ENCODE assay signal across 3 cellular contexts in the genomic region with DNA sequence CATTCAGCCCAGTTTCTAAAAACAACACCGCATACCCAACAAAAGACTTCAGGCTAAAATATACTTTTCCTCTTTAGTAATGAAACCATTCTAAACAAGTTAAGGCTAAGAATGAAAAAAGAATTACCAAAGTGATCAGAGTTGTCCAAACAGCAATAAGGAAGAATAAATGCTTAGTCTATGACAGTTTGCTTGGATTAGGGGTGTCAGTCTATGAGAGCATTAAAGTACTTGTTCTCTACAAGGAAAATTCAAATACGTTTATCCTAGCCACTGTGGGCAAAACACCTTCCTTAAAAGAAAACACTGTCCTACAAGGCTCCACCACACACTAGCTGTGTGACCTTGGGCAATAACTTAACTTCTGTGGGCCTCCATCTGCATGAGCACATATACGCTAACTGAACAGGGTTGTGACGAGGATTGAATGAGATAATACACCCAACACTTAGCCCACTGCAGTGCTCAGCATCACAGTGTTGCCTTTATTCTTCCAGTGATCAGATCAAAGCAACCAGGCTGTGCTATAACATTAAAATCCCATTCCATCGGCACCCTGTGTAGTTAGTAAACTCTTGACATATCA.
A peak's percentile ranks its signal among the peaks of the same experiment; 100 is the strongest.
TF ChIP-seq lines count a peak whose summit lies in the region.

No MANE protein-coding gene starts in this region.

TF ChIP-seq in GM23338, 12 proteins besides CTCF, POLR2A, EP300 and RAD21 (continued from another document and continues in another):
- TF ChIP-seq, protein P1, sequence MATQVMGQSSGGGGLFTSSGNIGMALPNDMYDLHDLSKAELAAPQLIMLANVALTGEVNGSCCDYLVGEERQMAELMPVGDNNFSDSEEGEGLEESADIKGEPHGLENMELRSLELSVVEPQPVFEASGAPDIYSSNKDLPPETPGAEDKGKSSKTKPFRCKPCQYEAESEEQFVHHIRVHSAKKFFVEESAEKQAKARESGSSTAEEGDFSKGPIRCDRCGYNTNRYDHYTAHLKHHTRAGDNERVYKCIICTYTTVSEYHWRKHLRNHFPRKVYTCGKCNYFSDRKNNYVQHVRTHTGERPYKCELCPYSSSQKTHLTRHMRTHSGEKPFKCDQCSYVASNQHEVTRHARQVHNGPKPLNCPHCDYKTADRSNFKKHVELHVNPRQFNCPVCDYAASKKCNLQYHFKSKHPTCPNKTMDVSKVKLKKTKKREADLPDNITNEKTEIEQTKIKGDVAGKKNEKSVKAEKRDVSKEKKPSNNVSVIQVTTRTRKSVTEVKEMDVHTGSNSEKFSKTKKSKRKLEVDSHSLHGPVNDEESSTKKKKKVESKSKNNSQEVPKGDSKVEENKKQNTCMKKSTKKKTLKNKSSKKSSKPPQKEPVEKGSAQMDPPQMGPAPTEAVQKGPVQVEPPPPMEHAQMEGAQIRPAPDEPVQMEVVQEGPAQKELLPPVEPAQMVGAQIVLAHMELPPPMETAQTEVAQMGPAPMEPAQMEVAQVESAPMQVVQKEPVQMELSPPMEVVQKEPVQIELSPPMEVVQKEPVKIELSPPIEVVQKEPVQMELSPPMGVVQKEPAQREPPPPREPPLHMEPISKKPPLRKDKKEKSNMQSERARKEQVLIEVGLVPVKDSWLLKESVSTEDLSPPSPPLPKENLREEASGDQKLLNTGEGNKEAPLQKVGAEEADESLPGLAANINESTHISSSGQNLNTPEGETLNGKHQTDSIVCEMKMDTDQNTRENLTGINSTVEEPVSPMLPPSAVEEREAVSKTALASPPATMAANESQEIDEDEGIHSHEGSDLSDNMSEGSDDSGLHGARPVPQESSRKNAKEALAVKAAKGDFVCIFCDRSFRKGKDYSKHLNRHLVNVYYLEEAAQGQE (IDR thresholded peaks at IDR 0.05; ENCODE audit: unreplicated experiment), result no peak
- TF ChIP-seq JUNB (IDR thresholded peaks at IDR 0.05; ENCODE audit: unreplicated experiment) (no peak), POLR2AphosphoS5 (IDR thresholded peaks at IDR 0.05; ENCODE audit: low read depth) (no peak), CREB1 (CRISPR knock-in tag; IDR thresholded peaks at IDR 0.05; ENCODE audit: low read depth) (no peak)
- TF ChIP-seq, protein P2, sequence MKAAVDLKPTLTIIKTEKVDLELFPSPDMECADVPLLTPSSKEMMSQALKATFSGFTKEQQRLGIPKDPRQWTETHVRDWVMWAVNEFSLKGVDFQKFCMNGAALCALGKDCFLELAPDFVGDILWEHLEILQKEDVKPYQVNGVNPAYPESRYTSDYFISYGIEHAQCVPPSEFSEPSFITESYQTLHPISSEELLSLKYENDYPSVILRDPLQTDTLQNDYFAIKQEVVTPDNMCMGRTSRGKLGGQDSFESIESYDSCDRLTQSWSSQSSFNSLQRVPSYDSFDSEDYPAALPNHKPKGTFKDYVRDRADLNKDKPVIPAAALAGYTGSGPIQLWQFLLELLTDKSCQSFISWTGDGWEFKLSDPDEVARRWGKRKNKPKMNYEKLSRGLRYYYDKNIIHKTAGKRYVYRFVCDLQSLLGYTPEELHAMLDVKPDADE (IDR thresholded peaks at IDR 0.05), result no peak

TF ChIP-seq in HEK293, 187 proteins besides CTCF, POLR2A, EP300 and RAD21:
- TF ChIP-seq, protein P3, sequence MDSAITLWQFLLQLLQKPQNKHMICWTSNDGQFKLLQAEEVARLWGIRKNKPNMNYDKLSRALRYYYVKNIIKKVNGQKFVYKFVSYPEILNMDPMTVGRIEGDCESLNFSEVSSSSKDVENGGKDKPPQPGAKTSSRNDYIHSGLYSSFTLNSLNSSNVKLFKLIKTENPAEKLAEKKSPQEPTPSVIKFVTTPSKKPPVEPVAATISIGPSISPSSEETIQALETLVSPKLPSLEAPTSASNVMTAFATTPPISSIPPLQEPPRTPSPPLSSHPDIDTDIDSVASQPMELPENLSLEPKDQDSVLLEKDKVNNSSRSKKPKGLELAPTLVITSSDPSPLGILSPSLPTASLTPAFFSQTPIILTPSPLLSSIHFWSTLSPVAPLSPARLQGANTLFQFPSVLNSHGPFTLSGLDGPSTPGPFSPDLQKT (IDR thresholded peaks at IDR 0.05; ENCODE audit: borderline replicate concordance, low read depth, low read length), result no peak
- TF ChIP-seq ZIC2 (tag by site-specific recombination; IDR thresholded peaks at IDR 0.05) (peak; percentile 44; the same call in 1 of the 2 replicates), ZNF664 (tag by site-specific recombination; IDR thresholded peaks at IDR 0.05) (peak; percentile 83)

TF ChIP-seq in neural cell, 6 proteins besides CTCF, POLR2A, EP300 and RAD21 (continued from another document):
- TF ChIP-seq, protein P1 (IDR thresholded peaks at IDR 0.05; ENCODE audit: borderline replicate concordance), result no peak
- TF ChIP-seq EZH2 (IDR thresholded peaks at IDR 0.05; ENCODE audit: borderline replicate concordance, insufficient read depth, low read length, poor library complexity, severe bottlenecking) (no peak), MXI1 (conservative IDR thresholded peaks at IDR 0.05; ENCODE audit: poor library complexity, severe bottlenecking) (no peak)
